In genomic region chr9:134706522-134706921, GRCh38 we compare ENCODE assay signal across 18 cellular contexts.
DNase-seq lines count a peak whose midpoint lies in the region; ATAC-seq and TF ChIP-seq lines count a peak whose summit lies in the region.
"Had no signal": no experiment of that assay in that cellular context is flagged by ENCODE, and none has a peak within 500 bp of the region (broad histone marks: within the 10 kb centered on the region; RNA-seq: fewer than 3 reads in every experiment).

No MANE protein-coding gene starts in this region.

- H2BK5ac ChIP-seq in mesenchymal stem cell (ENCODE audit: low read depth, low read length, poor library complexity, severe bottlenecking), result no peak overlapping the region

- H3K27me3 ChIP-seq in ascending aorta, result no peaks in the 10 kb centered on the region
- no peaks in the 10 kb centered on the region for H3K27me3 ChIP-seq in mesenchymal stem cell (ENCODE audit: control insufficient read depth in 1 of 2, insufficient read depth in 1 of 2, low read length in 2 of 2)
- no peaks in the 10 kb centered on the region for H3K27me3 ChIP-seq in stomach

- no peak for TF ChIP-seq EP300 in stomach (IDR thresholded peaks at IDR 0.05)

- TF ChIP-seq POLR2A in stomach (IDR thresholded peaks at IDR 0.05), result no peak

- peak overlapping the region in 1 of 2 experiments; percentile 49 for H3K14ac ChIP-seq in mesenchymal stem cell (ENCODE audit: low read length in 2 of 2)

- CTCF ChIA-PET in OCI-LY7 (lab: Charles Lee; ENCODE audit: unreplicated experiment), result no interaction called here

- H3K36me3 ChIP-seq in ascending aorta, result peaks cover 5 to 11% of the 10 kb centered on the region in 2 donors
- peaks cover 48 to 73% of the 10 kb centered on the region in 2 experiments for H3K36me3 ChIP-seq in mesenchymal stem cell (ENCODE audit: control insufficient read depth in 1 of 2, insufficient read depth in 2 of 2, low read depth in 1 of 2, low read length in 2 of 2)
- H3K36me3 ChIP-seq in stomach, result peaks cover 0 to 10% (median 6%) of the 10 kb centered on the region in 4 donors
- no peaks in the 10 kb centered on the region for H3K36me3 ChIP-seq in OCI-LY7 (ENCODE audit: insufficient read depth, low read length)

- peaks cover 36% of the 10 kb centered on the region for H3K79me1 ChIP-seq in mesenchymal stem cell (replicated peaks; ENCODE audit: low read length, poor library complexity, severe bottlenecking)

- 89% methylated on average over 6 of the region's 6 CpGs for WGBS in mesenchymal stem cell
- WGBS in stomach, 5 donors, result 49 to 80% (median 72%) methylated on average over 5 to 6 of the region's 6 CpGs

- BruUV-seq in OCI-LY7 (replicated peaks; lab: Mats Ljungman, UMichigan), result no TSS peak

- H3K9ac ChIP-seq in mesenchymal stem cell (ENCODE audit: low read length), result peak overlapping the region; percentile 79

- no peaks in the 10 kb centered on the region for H4K20me1 ChIP-seq in OCI-LY7 (ENCODE audit: insufficient read depth, low read length)

- H2AK5ac ChIP-seq in mesenchymal stem cell (ENCODE audit: low read length, severe bottlenecking), result no peak overlapping the region

- ATAC-seq in HG02970 (IDR thresholded peaks at IDR 0.05; ENCODE audit: low FRiP score, unreplicated experiment), result no peak
- ATAC-seq: PC-3 had no signal

- H3K4me3 ChIP-seq in ascending aorta (no peak overlapping the region), mesenchymal stem cell (ENCODE audit: insufficient read depth in 1 of 2, low read depth in 1 of 2, low read length in 2 of 2) (no peak overlapping the region), stomach (no peak overlapping the region), OCI-LY7 (ENCODE audit: low read depth, low read length, poor library complexity, severe bottlenecking) (no peak overlapping the region)

- peak overlapping the region; percentile 76 for H4K91ac ChIP-seq in mesenchymal stem cell (ENCODE audit: low read length)

- H2BK12ac ChIP-seq in mesenchymal stem cell (ENCODE audit: low read length in 2 of 2), result peak overlapping the region in 1 of 2 experiments; percentile 76

- no peaks in the 10 kb centered on the region for H3K9me3 ChIP-seq in ascending aorta
- H3K9me3 ChIP-seq in mesenchymal stem cell (ENCODE audit: control insufficient read depth, low read length), result no peaks in the 10 kb centered on the region
- no peaks in the 10 kb centered on the region for H3K9me3 ChIP-seq in stomach
- no peaks in the 10 kb centered on the region for H3K9me3 ChIP-seq in OCI-LY7 (ENCODE audit: low read length)

- POLR2A ChIA-PET in OCI-LY7 (lab: Charles Lee), result no interaction called here

- intact Hi-C loops in ascending aorta (cut with DNase I) (loop anchor here (5.0 kb wide), 1 partner anchor 249 kb away; no protein-coding TSS in a partner anchor), stomach (cut with DNase I; ENCODE audit: low total_unique reads) (no loop called here), OCI-LY7 (cut with micrococcal nuclease; ENCODE audit: unreplicated experiment) (no loop called here)

- peak overlapping the region; percentile 40 to 89 for H3K18ac ChIP-seq in mesenchymal stem cell (ENCODE audit: low read depth in 1 of 2, low read length in 2 of 2)

- H2BK15ac ChIP-seq in mesenchymal stem cell (ENCODE audit: low read depth, poor library complexity, severe bottlenecking), result no peak overlapping the region

- H3K27ac ChIP-seq in ascending aorta, result peak overlapping the region; percentile 87 to 94
- no peak overlapping the region for H3K27ac ChIP-seq in mesenchymal stem cell (ENCODE audit: low read length, poor library complexity, severe bottlenecking)
- H3K27ac ChIP-seq in stomach, result peak overlapping the region; percentile 54 to 93 (median 85)
- H3K27ac ChIP-seq in OCI-LY7 (ENCODE audit: low read depth, low read length, poor library complexity, severe bottlenecking), result no peak overlapping the region
- H3K27ac ChIP-seq: C4-2B had no signal

- H3K9me2 ChIP-seq in OCI-LY7 (ENCODE audit: insufficient read depth, low read length), result no peaks in the 10 kb centered on the region

- no peaks in the 10 kb centered on the region for H3K79me2 ChIP-seq in OCI-LY7 (ENCODE audit: insufficient read depth, low read depth, low read length)

- H2AFZ ChIP-seq in mesenchymal stem cell (ENCODE audit: low read depth, low read length) (no peak overlapping the region), OCI-LY7 (ENCODE audit: low read length) (no peak overlapping the region)

- peak overlapping the region; percentile 77 for H4K8ac ChIP-seq in mesenchymal stem cell (ENCODE audit: low read length)

- H2BK120ac ChIP-seq in mesenchymal stem cell (ENCODE audit: low read depth, low read length), result peak overlapping the region; percentile 24

- H3K23ac ChIP-seq in mesenchymal stem cell (ENCODE audit: low read length in 2 of 2), result no peak overlapping the region

- H3K4ac ChIP-seq in mesenchymal stem cell (ENCODE audit: low read depth in 1 of 2, low read length in 2 of 2), result peak overlapping the region; percentile 57 to 80

- no peak for TF ChIP-seq CTCF in ascending aorta (IDR thresholded peaks at IDR 0.05)
- no peak for TF ChIP-seq CTCF in stomach (IDR thresholded peaks at IDR 0.05)
- TF ChIP-seq CTCF in OCI-LY7 (conservative IDR thresholded peaks at IDR 0.05; ENCODE audit: low read length), result no peak

- H3K4me2 ChIP-seq in mesenchymal stem cell (ENCODE audit: low read length, poor library complexity, severe bottlenecking), result no peak overlapping the region
- no peak overlapping the region for H3K4me2 ChIP-seq in OCI-LY7 (ENCODE audit: low read length)

- H3K4me1 ChIP-seq in ascending aorta, result peaks cover 30 to 44% of the 10 kb centered on the region in 2 donors
- H3K4me1 ChIP-seq in mesenchymal stem cell (ENCODE audit: control insufficient read depth, insufficient read depth, low read depth, low read length), result peaks cover 44% of the 10 kb centered on the region
- H3K4me1 ChIP-seq in stomach, result peaks cover 33 to 89% (median 59%) of the 10 kb centered on the region in 4 donors
- no peaks in the 10 kb centered on the region for H3K4me1 ChIP-seq in OCI-LY7 (ENCODE audit: insufficient read depth, low read length, poor library complexity, severe bottlenecking)

- DNase-seq in EL (peak; percentile 45), ascending aorta (ENCODE audit: low spot score in 2 of 2) (no peak), mesenchymal stem cell (peak; percentile 51), stomach (no peak), NCI-H748 (lab: John Stamatoyannopoulos, UW; ENCODE audit: unreplicated experiment) (no peak), C1 segment of cervical spinal cord (lab: John Stamatoyannopoulos, UW) (no peak), OCI-LY7 (ENCODE audit: low spot score) (no peak)
- DNase-seq: activated CD4-positive, CD25-positive, alpha-beta regulatory T cell treated with anti-CD3 and anti-CD28 coated beads, Interleukin-2, amount 50 U/mL, for 72 hours; activated CD8-positive, alpha-beta memory T cell treated with anti-CD3 and anti-CD28 coated beads, Interleukin-2, amount 50 U/mL, for 48 hours; activated naive CD4-positive, alpha-beta T cell treated with anti-CD3 and anti-CD28 coated beads, Interleukin-2, amount 10 ng/mL, durations not matched to agents 7 days and 5 days; Karpas-422; kidney glomerular epithelial cell; naive B cell; NCI-H510A; PC-3; stimulated activated CD4-positive, alpha-beta T cell treated with anti-CD3 and anti-CD28 coated beads, Interleukin-4, amount 100 ng/mL, for 4 hours had no signal

Comparison
In these comparisons a context has a peak if more than half of its experiments do, and no peak if none do; other contexts are left out.
1. DNase-seq: peak in EL (single experiment) and mesenchymal stem cell (single experiment); none in ascending aorta (0 of 2), stomach (single experiment), NCI-H748 (single experiment), C1 segment of cervical spinal cord (0 of 14) and OCI-LY7 (single experiment).
2. H3K27ac ChIP-seq: peak in ascending aorta (2 of 2) and stomach (5 of 5); none in mesenchymal stem cell (single experiment) and OCI-LY7 (single experiment).